In genomic region chr7:134782121-134782623, GRCh38 we compare ENCODE assay signal across 9 cellular contexts. TPM values are rescaled to one million over a fixed set of nuclear protein-coding genes. Genes with fewer than 3 reads are reported as not detected.
DNase-seq lines count a peak whose midpoint lies in the region; ATAC-seq and TF ChIP-seq lines count a peak whose summit lies in the region.
"Had no signal": no experiment of that assay in that cellular context is flagged by ENCODE, and none has a peak within 500 bp of the region (broad histone marks: within the 10 kb centered on the region; RNA-seq: fewer than 3 reads in every experiment).

No MANE protein-coding gene starts in this region.

- no peak overlapping the region for H2AFZ ChIP-seq in osteoblast (ENCODE audit: low read length)

- POLR2A ChIA-PET in activated B cell treated with CpG ODN at 0.5 μM for 24 hours (lab: Charles Lee) = interaction anchor here (1.2 to 1.3 kb wide), 2 partner anchors 15 to 136 kb away, joined by 6 read pairs; partner anchors contain the start of gene BPGM

- H3K27ac Mint-ChIP-seq in activated B cell treated with CpG ODN at 0.5 μM for 24 hours = peak overlapping the region; percentile 59

- TF ChIP-seq CTCF in activated B cell treated with CpG ODN at 0.5 μM for 24 hours (IDR thresholded peaks at IDR 0.05) = no peak
- no peak for TF ChIP-seq CTCF in osteoblast (IDR thresholded peaks at IDR 0.05; ENCODE audit: extremely low read depth, low read depth, low read length)

- H3K4me2 ChIP-seq in osteoblast (ENCODE audit: insufficient read depth, low read length) = peak overlapping the region; percentile 90

- no peaks in the 10 kb centered on the region for H3K4me1 Mint-ChIP-seq in activated B cell treated with CpG ODN at 0.5 μM for 24 hours

- peak overlapping the region; percentile 42 for H3K4me3 Mint-ChIP-seq in activated B cell treated with CpG ODN at 0.5 μM for 24 hours

- peaks cover 77% of the 10 kb centered on the region for H3K79me2 ChIP-seq in osteoblast (ENCODE audit: insufficient read depth, low read length)

- H3K27ac ChIP-seq in osteoblast (ENCODE audit: low read depth, low read length) = peak overlapping the region; percentile 94

- ATAC-seq in GM18502 (IDR thresholded peaks at IDR 0.05; ENCODE audit: poor library complexity, unreplicated experiment) (peak; percentile 85), activated B cell treated with CpG ODN at 0.5 μM for 24 hours (ENCODE audit: low read depth) (peak; percentile 86)

- DNase-seq in HCEC 1CT = peak; percentile 51
- no peak for DNase-seq in activated B cell treated with CpG ODN at 0.5 μM for 24 hours
- DNase-seq in osteoblast (ENCODE audit: insufficient read length, low spot score, missing footprints) = peak; percentile 65
- no peak for DNase-seq in NCI-H526 treated with DMSO at 0.1 percent for 48 hours (lab: John Stamatoyannopoulos, UW)
- no peak for DNase-seq in NOMO-1 (lab: John Stamatoyannopoulos, UW; ENCODE audit: unreplicated experiment in 2 of 2)
- DNase-seq in HuH-7.5 (ENCODE audit: low spot score) = no peak
- DNase-seq in H4 (ENCODE audit: low spot score) = no peak
- DNase-seq: cortex of kidney had no signal

- H3K27me3 ChIP-seq in osteoblast (ENCODE audit: insufficient read depth, low read length) = no peaks in the 10 kb centered on the region

- H3K9me3 Mint-ChIP-seq in activated B cell treated with CpG ODN at 0.5 μM for 24 hours = no peaks in the 10 kb centered on the region

- intact Hi-C loops in activated B cell treated with CpG ODN at 0.5 μM for 24 hours (cut with micrococcal nuclease) = loop anchor here (1.0 kb wide), 1 partner anchor 136 kb away; the partner anchor contains the start of gene BPGM

- CTCF ChIA-PET in activated B cell treated with CpG ODN at 0.5 μM for 24 hours (lab: Charles Lee) = no interaction called here

- H3K36me3 Mint-ChIP-seq in activated B cell treated with CpG ODN at 0.5 μM for 24 hours (ENCODE audit: low read depth) = no peaks in the 10 kb centered on the region

- H3K4me3 ChIP-seq in osteoblast (ENCODE audit: insufficient read depth, low read length) = peak overlapping the region; percentile 80

- peaks cover 57% of the 10 kb centered on the region for H3K36me3 ChIP-seq in osteoblast (ENCODE audit: insufficient read depth, low read length)

- peaks cover 63% of the 10 kb centered on the region for H4K20me1 ChIP-seq in osteoblast (ENCODE audit: insufficient read depth, low read length)

- no peaks in the 10 kb centered on the region for H3K9me3 ChIP-seq in osteoblast (ENCODE audit: low read depth, low read length)

- H3K27me3 Mint-ChIP-seq in activated B cell treated with CpG ODN at 0.5 μM for 24 hours = peaks cover 15% of the 10 kb centered on the region

- H3K4me1 ChIP-seq in osteoblast (ENCODE audit: insufficient read depth, low read length) = peaks cover 73% of the 10 kb centered on the region

RNA-seq across cellular contexts. Expression of gene CALD1, which starts 2.7 kb away (rescaled TPM):
- total RNA-seq in activated B cell treated with CpG ODN at 0.5 μM for 24 hours = 0.15 and 0.33 TPM in 2 replicates
- total RNA-seq in osteoblast = 1,075 and 1,123 TPM in 2 replicates
- total RNA-seq in H4 (2014; rRNA removed; shearing (Covaris generic)) = 152 and 195 TPM in 2 replicates

Comparison
In these comparisons a context has a peak if more than half of its experiments do, and no peak if none do; other contexts are left out.
1. DNase-seq: peak in HCEC 1CT (single experiment) and osteoblast (single experiment); none in activated B cell treated with CpG ODN at 0.5 μM for 24 hours (single experiment), NCI-H526 treated with DMSO at 0.1 percent for 48 hours (single experiment), NOMO-1 (0 of 2), HuH-7.5 (single experiment) and H4 (single experiment).
2. RNA of gene CALD1, which starts 2.7 kb away (total RNA-seq): 1,075 to 1,123 TPM in osteoblast and 152 to 195 TPM in H4; 0.15 to 0.33 TPM in activated B cell treated with CpG ODN at 0.5 μM for 24 hours; every median in the first group is over 100 times any median in the second.